2 cellular contexts compared by ENCODE assay signal in genomic region chr17:75094871-75095399, GRCh38.
TF ChIP-seq lines count a peak whose summit lies in the region.

No MANE protein-coding gene starts in this region.

TF ChIP-seq in SK-N-SH, 30 proteins besides CTCF, POLR2A, EP300 and RAD21:
- TF ChIP-seq ELF1 (IDR thresholded peaks at IDR 0.05) (no peak), GATA2 (CRISPR knock-in tag; IDR thresholded peaks at IDR 0.05) (no peak), SIN3A (IDR thresholded peaks at IDR 0.05; ENCODE audit: borderline replicate concordance, low read depth, low read length) (no peak), RFX5 (IDR thresholded peaks at IDR 0.05; ENCODE audit: low read length) (no peak), TCF12 (IDR thresholded peaks at IDR 0.05) (no peak)

TF ChIP-seq in SK-N-SH treated with all-trans-retinoic acid at 6 μM for 48 hours, 23 proteins besides CTCF, POLR2A, EP300 and RAD21:
- no peak for TF ChIP-seq ISL1 (CRISPR knock-in tag; IDR thresholded peaks at IDR 0.05)
- TF ChIP-seq CSDC2 (CRISPR knock-in tag; IDR thresholded peaks at IDR 0.05): no peak
- no peak for TF ChIP-seq SNAI2 (CRISPR knock-in tag; IDR thresholded peaks at IDR 0.05)
- no peak for TF ChIP-seq TSHZ2 (CRISPR knock-in tag; IDR thresholded peaks at IDR 0.05)
- TF ChIP-seq ZFP30 (CRISPR knock-in tag; IDR thresholded peaks at IDR 0.05): no peak
- no peak for TF ChIP-seq ZNF8 (CRISPR knock-in tag; IDR thresholded peaks at IDR 0.05)
- no peak for TF ChIP-seq OSR1 (CRISPR knock-in tag; IDR thresholded peaks at IDR 0.05)
- no peak for TF ChIP-seq ZFP3 (CRISPR knock-in tag; IDR thresholded peaks at IDR 0.05)
- TF ChIP-seq TCF4 (CRISPR knock-in tag; IDR thresholded peaks at IDR 0.05; ENCODE audit: borderline replicate concordance): no peak
- no peak for TF ChIP-seq TOX (CRISPR knock-in tag; IDR thresholded peaks at IDR 0.05; ENCODE audit: borderline replicate concordance)
- TF ChIP-seq ARNTL (CRISPR knock-in tag; IDR thresholded peaks at IDR 0.05; ENCODE audit: borderline replicate concordance, low read depth): no peak
- no peak for TF ChIP-seq BACH2 (CRISPR knock-in tag; IDR thresholded peaks at IDR 0.05; ENCODE audit: borderline replicate concordance)
- TF ChIP-seq ZC3H10 (CRISPR knock-in tag; IDR thresholded peaks at IDR 0.05): no peak
- no peak for TF ChIP-seq ESRRG (CRISPR knock-in tag; IDR thresholded peaks at IDR 0.05)
- no peak for TF ChIP-seq CSRNP3 (CRISPR knock-in tag; IDR thresholded peaks at IDR 0.05)
- no peak for TF ChIP-seq GLIS3 (CRISPR knock-in tag; IDR thresholded peaks at IDR 0.05)
- TF ChIP-seq ZNF565 (CRISPR knock-in tag; conservative IDR thresholded peaks at IDR 0.05; ENCODE audit: low read depth): no peak
- TF ChIP-seq CREB5 (CRISPR knock-in tag; IDR thresholded peaks at IDR 0.05; ENCODE audit: low read depth): no peak
- TF ChIP-seq ZNF70 (CRISPR knock-in tag; IDR thresholded peaks at IDR 0.05): no peak
